Comparison of ENCODE assay signal across 11 cellular contexts in genomic region chr12:54412786-54413185, GRCh38. TPM values are rescaled to one million over a fixed set of nuclear protein-coding genes. Genes with fewer than 3 reads are reported as not detected.
DNase-seq lines count a peak whose midpoint lies in the region; ATAC-seq and TF ChIP-seq lines count a peak whose summit lies in the region.
"Had no signal": no experiment of that assay in that cellular context is flagged by ENCODE, and none has a peak within 500 bp of the region (broad histone marks: within the 10 kb centered on the region; RNA-seq: fewer than 3 reads in every experiment).

No MANE protein-coding gene starts in this region.

- CTCF ChIA-PET in activated CD8-positive, alpha-beta memory T cell treated with anti-CD3 and anti-CD28 coated beads, Interleukin-2, amount 10 ng/mL, durations not matched to agents 7 days and 5 days (lab: Charles Lee): interaction anchor here (0.9 to 14.5 kb wide), 9 partner anchors 12 to 89 kb away, joined by 3 to 283 read pairs (median 5); no protein-coding TSS in a partner anchor

- H3K9me3 Mint-ChIP-seq in activated CD8-positive, alpha-beta memory T cell treated with anti-CD3 and anti-CD28 coated beads, Interleukin-2, amount 10 ng/mL, durations not matched to agents 7 days and 5 days (ENCODE audit: low read depth): no peaks in the 10 kb centered on the region
- H3K9me3 Mint-ChIP-seq: brain had no signal

- peaks cover 17% of the 10 kb centered on the region for H3K36me3 Mint-ChIP-seq in activated CD8-positive, alpha-beta memory T cell treated with anti-CD3 and anti-CD28 coated beads, Interleukin-2, amount 10 ng/mL, durations not matched to agents 7 days and 5 days
- H3K36me3 Mint-ChIP-seq: brain had no signal

- no peak for TF ChIP-seq CTCF in adrenal gland (IDR thresholded peaks at IDR 0.05)
- TF ChIP-seq CTCF in lung (IDR thresholded peaks at IDR 0.05; ENCODE audit: control extremely low read depth, extremely low read depth): no peak
- TF ChIP-seq CTCF in tibial artery (IDR thresholded peaks at IDR 0.05): no peak

- peaks cover 61 to 71% of the 10 kb centered on the region in 2 donors for H3K4me1 ChIP-seq in adrenal gland (replicated peaks in 1 of 2)
- peaks cover 28 to 30% of the 10 kb centered on the region in 2 donors for H3K4me1 ChIP-seq in lung (ENCODE audit: control insufficient read depth in 2 of 2, insufficient read depth in 2 of 2, low read length in 2 of 2)
- peaks cover 0 to 92% (median 58%) of the 10 kb centered on the region in 4 donors for H3K4me1 ChIP-seq in tibial artery

- peak overlapping the region in 1 of 4 donors; percentile 2 for H3K4me3 ChIP-seq in adrenal gland
- H3K4me3 ChIP-seq in lung: no peak overlapping the region
- peak overlapping the region; percentile 83 to 88 for H3K4me3 ChIP-seq in tibial artery

- WGBS in adrenal gland, 4 donors: 51 to 63% (median 57%) methylated on average over 3 of the region's 3 CpGs
- 51 to 55% methylated on average over 3 of the region's 3 CpGs for WGBS in lung, 2 donors

- H3K9me3 ChIP-seq in adrenal gland (replicated peaks in 1 of 3): no peaks in the 10 kb centered on the region
- no peaks in the 10 kb centered on the region for H3K9me3 ChIP-seq in lung (ENCODE audit: control insufficient read depth in 2 of 2, insufficient read depth in 1 of 2, low read length in 1 of 2)
- H3K9me3 ChIP-seq in tibial artery: no peaks in the 10 kb centered on the region

- no peaks in the 10 kb centered on the region for H3K27me3 Mint-ChIP-seq in activated CD8-positive, alpha-beta memory T cell treated with anti-CD3 and anti-CD28 coated beads, Interleukin-2, amount 10 ng/mL, durations not matched to agents 7 days and 5 days

- peak; percentile 43 for ATAC-seq in activated CD8-positive, alpha-beta memory T cell treated with anti-CD3 and anti-CD28 coated beads, Interleukin-2, amount 10 ng/mL, durations not matched to agents 7 days and 5 days
- ATAC-seq in lung (ENCODE audit: insufficient read depth, low FRiP score): no peak
- ATAC-seq in GM21360 (IDR thresholded peaks at IDR 0.05; ENCODE audit: unreplicated experiment): no peak

- H3K36me3 ChIP-seq in adrenal gland (replicated peaks in 1 of 2) (peaks cover 0 to 18% of the 10 kb centered on the region in 2 donors), lung (ENCODE audit: control insufficient read depth in 2 of 2, insufficient read depth in 2 of 2, low read length in 2 of 2) (peaks cover 6 to 16% of the 10 kb centered on the region in 2 donors), tibial artery (peaks cover 64 to 95% (median 78%) of the 10 kb centered on the region in 3 donors)

- H3K4me1 Mint-ChIP-seq in activated CD8-positive, alpha-beta memory T cell treated with anti-CD3 and anti-CD28 coated beads, Interleukin-2, amount 10 ng/mL, durations not matched to agents 7 days and 5 days: peaks cover 61% of the 10 kb centered on the region

- peak overlapping the region; percentile 18 to 91 (median 75) for H3K27ac ChIP-seq in adrenal gland
- peak overlapping the region; percentile 84 to 91 for H3K27ac ChIP-seq in lung (ENCODE audit: low read depth in 1 of 2, low read length in 1 of 2)
- peak overlapping the region; percentile 93 to 98 for H3K27ac ChIP-seq in tibial artery

- DNase-seq in activated CD8-positive, alpha-beta memory T cell treated with anti-CD3 and anti-CD28 coated beads, Interleukin-2, amount 10 ng/mL, durations not matched to agents 7 days and 5 days: no peak
- DNase-seq in activated CD8-positive, alpha-beta memory T cell treated with anti-CD3 and anti-CD28 coated beads for 24 hours: no peak
- DNase-seq in adrenal gland (no peak), lung (ENCODE audit: low spot score) (no peak), tibial artery (peak; percentile 23 to 69), NCI-H774 (lab: John Stamatoyannopoulos, UW) (no peak)
- DNase-seq in stimulated activated naive CD4-positive, alpha-beta T cell treated with Interleukin-2 at 50 U/mL for 16 hours (lab: John Stamatoyannopoulos, UW): no peak
- DNase-seq: midbrain had no signal

- intact Hi-C loops in adrenal gland (cut with DNase I) (no loop called here), tibial artery (cut with DNase I; ENCODE audit: low total_unique reads) (no loop called here)

- H3K27me3 ChIP-seq in adrenal gland (no peaks in the 10 kb centered on the region), lung (ENCODE audit: control insufficient read depth, insufficient read depth) (no peaks in the 10 kb centered on the region), tibial artery (no peaks in the 10 kb centered on the region)

- peak overlapping the region; percentile 85 for H3K27ac Mint-ChIP-seq in activated CD8-positive, alpha-beta memory T cell treated with anti-CD3 and anti-CD28 coated beads, Interleukin-2, amount 10 ng/mL, durations not matched to agents 7 days and 5 days

- peak overlapping the region; percentile 59 for H3K4me3 Mint-ChIP-seq in activated CD8-positive, alpha-beta memory T cell treated with anti-CD3 and anti-CD28 coated beads, Interleukin-2, amount 10 ng/mL, durations not matched to agents 7 days and 5 days

- TF ChIP-seq POLR2A in adrenal gland (IDR thresholded peaks at IDR 0.05): no peak

RNA-seq across cellular contexts. Expression of gene ITGA5, which starts 6.3 kb away (rescaled TPM):
- 10 to 100 TPM; 13.2 to 37.6 TPM for total RNA-seq in activated CD8-positive, alpha-beta memory T cell treated with anti-CD3 and anti-CD28 coated beads, Interleukin-2, amount 10 ng/mL, durations not matched to agents 7 days and 5 days
- total RNA-seq in adrenal gland (100 to 1,000 TPM in 3 of 8 donors, 10 to 100 TPM in 5; 64.9 to 141 (median 75.9) TPM), lung (100 to 1,000 TPM in 1 of 2 donors, 10 to 100 TPM in 1; 71.2 to 131 TPM)
- polyA plus RNA-seq in adrenal gland (100 to 1,000 TPM in 1 of 3 donors, 10 to 100 TPM in 2; 52.2 to 118 (median 56.7) TPM), lung (100 to 1,000 TPM in 1 of 2 donors, 10 to 100 TPM in 1; 39.8 to 134 TPM)

RNA-seq across cellular contexts. Expression of gene ZNF385A, which starts 28.3 kb away (rescaled TPM):
- total RNA-seq in activated CD8-positive, alpha-beta memory T cell treated with anti-CD3 and anti-CD28 coated beads, Interleukin-2, amount 10 ng/mL, durations not matched to agents 7 days and 5 days: under 1 TPM; 0.30 to 0.91 TPM
- total RNA-seq in adrenal gland: 10 to 100 TPM in 6 of 8 donors, 1 to 10 TPM in 2; 6.5 to 38.2 (median 13.1) TPM
- polyA plus RNA-seq in adrenal gland: 10 to 100 TPM in 2 of 3 donors, 1 to 10 TPM in 1; 2.7 to 28.0 (median 24.3) TPM
- 10 to 100 TPM in 1 of 2 donors, 1 to 10 TPM in 1; 7.6 to 26.1 TPM for total RNA-seq in lung
- polyA plus RNA-seq in lung: 10 to 100 TPM; 15.3 to 17.9 TPM

RNA-seq across cellular contexts. Expression of gene GPR84, which starts 48.5 kb away (rescaled TPM):
- under 1 TPM; 0.32 to 0.59 TPM for total RNA-seq in activated CD8-positive, alpha-beta memory T cell treated with anti-CD3 and anti-CD28 coated beads, Interleukin-2, amount 10 ng/mL, durations not matched to agents 7 days and 5 days
- 1 to 10 TPM in 5 of 8 donors, under 1 TPM in 3; 0.18 to 6.8 (median 1.3) TPM for total RNA-seq in adrenal gland
- polyA plus RNA-seq in adrenal gland: 1 to 10 TPM in 1 of 3 donors, under 1 TPM in 2; 0.56 to 1.3 (median 0.93) TPM
- 1 to 10 TPM; 1.5 to 2.6 TPM for total RNA-seq in lung
- 10 to 100 TPM in 1 of 2 donors, under 1 TPM in 1; 0.73 to 76.1 TPM for polyA plus RNA-seq in lung
- total RNA-seq: HT1080 had no signal

Comparison
In these comparisons a context has a peak if more than half of its experiments do, and no peak if none do; other contexts are left out.
1. DNase-seq: peak in tibial artery (2 of 2); none in activated CD8-positive, alpha-beta memory T cell treated with anti-CD3 and anti-CD28 coated beads, Interleukin-2, amount 10 ng/mL, durations not matched to agents 7 days and 5 days (single experiment), activated CD8-positive, alpha-beta memory T cell treated with anti-CD3 and anti-CD28 coated beads for 24 hours (single experiment), adrenal gland (0 of 7), lung (single experiment), NCI-H774 (single experiment) and stimulated activated naive CD4-positive, alpha-beta T cell treated with Interleukin-2 at 50 U/mL for 16 hours (single experiment).
2. Peak in every context shown above with its lines, with median percentiles within 50 percentile points of each other: H3K27ac ChIP-seq.